In the genomic region with DNA sequence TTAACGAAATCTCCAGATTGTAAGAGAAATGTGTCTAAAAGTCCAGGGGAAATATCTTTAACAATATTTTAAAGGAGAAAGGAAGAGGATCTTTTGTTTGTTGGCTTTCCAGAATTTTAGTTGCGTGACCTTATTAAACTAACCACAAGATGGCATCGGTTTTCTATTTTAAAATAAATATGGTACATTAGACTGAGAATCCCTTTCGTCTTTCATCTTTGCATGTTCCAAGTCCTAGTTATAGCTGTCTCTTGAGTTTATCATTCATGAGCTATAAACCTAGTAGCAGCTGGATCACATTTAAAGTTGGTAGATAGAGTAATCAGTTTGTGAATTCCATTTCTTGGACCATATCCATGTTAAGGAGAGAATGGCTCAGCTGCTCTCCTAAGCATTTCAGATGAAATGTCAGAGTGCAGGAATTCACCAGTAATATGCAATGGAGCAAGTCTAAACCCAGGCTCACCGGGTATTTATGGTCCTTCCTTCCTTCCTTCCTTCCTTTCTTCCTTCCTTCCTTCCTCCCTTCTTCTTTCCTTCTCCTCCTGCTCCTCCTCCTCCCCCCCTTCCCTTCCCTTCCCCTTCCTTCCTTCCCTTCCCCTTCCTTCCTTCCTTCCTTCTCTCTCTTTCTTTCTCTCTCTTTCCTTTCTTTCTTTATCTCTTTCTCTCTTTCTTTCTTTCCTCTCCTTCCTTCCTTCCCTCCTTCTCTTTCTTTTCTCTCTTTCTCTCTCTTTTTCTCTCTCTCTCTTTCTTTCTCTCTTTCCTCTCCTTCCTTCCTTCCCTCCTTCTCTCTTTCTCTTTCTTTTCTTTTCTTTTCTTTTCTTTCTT, we compare ENCODE assay signal across 8 cellular contexts. TPM values are rescaled to one million over a fixed set of nuclear protein-coding genes. Genes with fewer than 3 reads are reported as not detected.
A peak's percentile ranks its signal among the peaks of the same experiment; 100 is the strongest.
DNase-seq lines count a peak whose midpoint lies in the region; ATAC-seq and TF ChIP-seq lines count a peak whose summit lies in the region.

No MANE protein-coding gene starts in this region.

- H3K27ac ChIP-seq in body of pancreas (no peak overlapping the region), upper lobe of right lung (no peak overlapping the region)

- no peaks in the 10 kb centered on the region for H3K4me1 ChIP-seq in body of pancreas
- H3K4me1 ChIP-seq in upper lobe of right lung: no peaks in the 10 kb centered on the region

- H3K9me3 ChIP-seq in body of pancreas: no peaks in the 10 kb centered on the region
- H3K9me3 ChIP-seq in upper lobe of right lung: no peaks in the 10 kb centered on the region

- 5 to 6% methylated on average over 5 of the region's 5 CpGs for WGBS in body of pancreas, 2 donors

- H3K36me3 ChIP-seq in body of pancreas (replicated peaks in 1 of 2; ENCODE audit: insufficient read depth in 1 of 2, low read depth in 2 of 2): no peaks in the 10 kb centered on the region
- no peaks in the 10 kb centered on the region for H3K36me3 ChIP-seq in upper lobe of right lung

- H3K4me3 ChIP-seq in body of pancreas: no peak overlapping the region
- no peak overlapping the region for H3K4me3 ChIP-seq in upper lobe of right lung

- TF ChIP-seq CTCF in body of pancreas (IDR thresholded peaks at IDR 0.05): peak in 6 of 7 experiments; percentile 37 to 51 (median 48)
- TF ChIP-seq CTCF in upper lobe of right lung (IDR thresholded peaks at IDR 0.05): peak; percentile 54

- intact Hi-C loops in body of pancreas (cut with DNase I) (loop anchor here (10.0 kb wide), 2 partner anchors 208 to 948 kb away; no protein-coding TSS in a partner anchor), upper lobe of right lung (cut with DNase I) (no loop called here), posterior vena cava (cut with DNase I) (no loop called here)

- ATAC-seq in body of pancreas (no peak), upper lobe of right lung (peak; percentile 53), GM18517 (IDR thresholded peaks at IDR 0.05; ENCODE audit: unreplicated experiment) (no peak)

- no peaks in the 10 kb centered on the region for H3K27me3 ChIP-seq in body of pancreas
- no peaks in the 10 kb centered on the region for H3K27me3 ChIP-seq in upper lobe of right lung

- DNase-seq in NCI-H1092 treated with DMSO at 0.1 percent for 48 hours (lab: John Stamatoyannopoulos, UW): peak; percentile 7
- DNase-seq in NCI-H1092 (lab: John Stamatoyannopoulos, UW): no peak
- peak in 2 of 3 experiments; percentile 5 to 55 for DNase-seq in NCI-H1417 (lab: John Stamatoyannopoulos, UW)
- no peak for DNase-seq in body of pancreas
- peak; percentile 28 for DNase-seq in kidney glomerular epithelial cell (lab: John Stamatoyannopoulos, UW)
- DNase-seq in upper lobe of right lung: no peak
- DNase-seq in posterior vena cava (ENCODE audit: low spot score): no peak

- no peak for TF ChIP-seq POLR2A in body of pancreas (IDR thresholded peaks at IDR 0.05)

RNA-seq across cellular contexts. Expression of gene RAB18, which starts 57.8 kb away (rescaled TPM):
- 10 to 100 TPM; 18.2 to 19.8 TPM for total RNA-seq in body of pancreas
- 89.2 TPM for total RNA-seq in upper lobe of right lung
- 10 to 100 TPM; 94.7 to 96.2 TPM for total RNA-seq in posterior vena cava

Comparison
In these comparisons a context has a peak if more than half of its experiments do, and no peak if none do; other contexts are left out.
1. DNase-seq: peak in NCI-H1092 treated with DMSO at 0.1 percent for 48 hours (single experiment), NCI-H1417 (2 of 3) and kidney glomerular epithelial cell (single experiment); none in NCI-H1092 (single experiment), body of pancreas (0 of 4), upper lobe of right lung (single experiment) and posterior vena cava (single experiment).